8 cellular contexts compared by ENCODE assay signal in the genomic region with DNA sequence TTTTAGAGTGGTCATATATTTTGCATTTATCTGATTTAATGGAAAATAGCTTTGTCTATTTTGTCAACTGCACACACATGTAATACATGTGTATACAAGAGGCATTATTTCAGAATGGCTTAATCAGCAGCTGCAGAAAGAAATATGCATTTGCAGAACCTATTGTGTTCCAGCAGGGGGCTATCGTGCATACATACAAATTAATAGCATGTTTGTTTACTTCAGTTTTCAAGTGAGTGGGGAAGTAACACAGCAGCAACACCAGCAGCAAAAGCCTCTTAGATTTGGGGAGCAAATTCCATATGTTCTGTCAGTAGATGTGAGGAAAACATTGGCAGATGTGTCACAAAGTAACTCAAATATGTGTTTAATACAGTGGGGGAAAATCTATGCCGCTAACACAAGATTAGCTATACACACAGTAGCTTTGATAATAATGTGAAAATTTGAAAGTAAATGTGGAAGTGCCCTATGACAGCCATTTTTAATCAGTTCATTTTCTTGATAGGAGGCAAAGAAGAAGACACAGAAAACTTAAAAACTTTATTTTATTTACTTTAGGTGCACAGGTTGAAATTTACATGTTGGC.
DNase-seq lines count a peak whose midpoint lies in the region; ATAC-seq and TF ChIP-seq lines count a peak whose summit lies in the region.

No MANE protein-coding gene starts in this region.

- H3K4me1 ChIP-seq in lung (ENCODE audit: control insufficient read depth in 2 of 2, insufficient read depth in 2 of 2, low read length in 2 of 2), result no peaks in the 10 kb centered on the region

- H3K4me3 ChIP-seq in cardiac fibroblast (replicated peaks in 1 of 2; ENCODE audit: low read depth in 2 of 2, low read length in 2 of 2) (no peak overlapping the region), lung (no peak overlapping the region)

- H3K36me3 Mint-ChIP-seq in CD14-positive monocyte, result no peaks in the 10 kb centered on the region

- intact Hi-C loops in CD14-positive monocyte (cut with micrococcal nuclease), result no loop called here

- no peak for DNase-seq in CD14-positive monocyte (ENCODE audit: low spot score)
- DNase-seq in HS-27A (ENCODE audit: low read depth), result peak; percentile 29
- DNase-seq in NCI-H82 (lab: John Stamatoyannopoulos, UW), result peak; percentile 73
- peak; percentile 81 for DNase-seq in cardiac fibroblast (ENCODE audit: low read depth in 2 of 2)
- no peak for DNase-seq in lung (ENCODE audit: low spot score)
- no peak for DNase-seq in activated CD4-positive, CD25-positive, alpha-beta regulatory T cell (lab: John Stamatoyannopoulos, UW)
- DNase-seq in activated effector memory CD4-positive, alpha-beta T cell treated with anti-CD3 and anti-CD28 coated beads, Interleukin-2, amount 50 U/mL, for 16 hours, result no peak

- H3K4me3 Mint-ChIP-seq in CD14-positive monocyte, result no peak overlapping the region

- ATAC-seq in GM18870 (IDR thresholded peaks at IDR 0.05; ENCODE audit: unreplicated experiment) (peak; percentile 64), lung (ENCODE audit: insufficient read depth, low FRiP score) (no peak)

- H3K9me3 Mint-ChIP-seq in CD14-positive monocyte, result no peaks in the 10 kb centered on the region

- H3K27me3 ChIP-seq in lung (ENCODE audit: control insufficient read depth, insufficient read depth), result no peaks in the 10 kb centered on the region

- TF ChIP-seq CTCF in CD14-positive monocyte (IDR thresholded peaks at IDR 0.05), result peak; percentile 83
- TF ChIP-seq CTCF in cardiac fibroblast (IDR thresholded peaks at IDR 0.05; ENCODE audit: low read depth, low read length), result peak; percentile 77
- peak; percentile 50 for TF ChIP-seq CTCF in lung (IDR thresholded peaks at IDR 0.05; ENCODE audit: control extremely low read depth, extremely low read depth)

- WGBS in lung, 2 donors, result 51 to 55% methylated on average over 2 of the region's 2 CpGs

- peaks cover 3% of the 10 kb centered on the region for H3K4me1 Mint-ChIP-seq in CD14-positive monocyte

- no peaks in the 10 kb centered on the region for H3K36me3 ChIP-seq in lung (ENCODE audit: control insufficient read depth in 2 of 2, insufficient read depth in 2 of 2, low read length in 2 of 2)

- H3K27ac ChIP-seq in lung (ENCODE audit: low read depth in 1 of 2, low read length in 1 of 2), result no peak overlapping the region

- peak overlapping the region in 5 of 7 donors; percentile 15 to 86 (median 54) for H3K27ac Mint-ChIP-seq in CD14-positive monocyte

- H3K27me3 Mint-ChIP-seq in CD14-positive monocyte (ENCODE audit: low read depth in 3 of 3), result no peaks in the 10 kb centered on the region

- no peaks in the 10 kb centered on the region for H3K9me3 ChIP-seq in lung (ENCODE audit: control insufficient read depth in 2 of 2, insufficient read depth in 1 of 2, low read length in 1 of 2)

Comparison
In these comparisons a context has a peak if more than half of its experiments do, and no peak if none do; other contexts are left out.
1. DNase-seq: peak in HS-27A (single experiment), NCI-H82 (single experiment) and cardiac fibroblast (2 of 2); none in CD14-positive monocyte (single experiment), lung (single experiment), activated CD4-positive, CD25-positive, alpha-beta regulatory T cell (0 of 4) and activated effector memory CD4-positive, alpha-beta T cell treated with anti-CD3 and anti-CD28 coated beads, Interleukin-2, amount 50 U/mL, for 16 hours (single experiment).
2. Peak in every context shown above with its lines, with median percentiles within 50 percentile points of each other: CTCF ChIP-seq.